ENCODE assay signal across 1 cellular context in the genomic region with DNA sequence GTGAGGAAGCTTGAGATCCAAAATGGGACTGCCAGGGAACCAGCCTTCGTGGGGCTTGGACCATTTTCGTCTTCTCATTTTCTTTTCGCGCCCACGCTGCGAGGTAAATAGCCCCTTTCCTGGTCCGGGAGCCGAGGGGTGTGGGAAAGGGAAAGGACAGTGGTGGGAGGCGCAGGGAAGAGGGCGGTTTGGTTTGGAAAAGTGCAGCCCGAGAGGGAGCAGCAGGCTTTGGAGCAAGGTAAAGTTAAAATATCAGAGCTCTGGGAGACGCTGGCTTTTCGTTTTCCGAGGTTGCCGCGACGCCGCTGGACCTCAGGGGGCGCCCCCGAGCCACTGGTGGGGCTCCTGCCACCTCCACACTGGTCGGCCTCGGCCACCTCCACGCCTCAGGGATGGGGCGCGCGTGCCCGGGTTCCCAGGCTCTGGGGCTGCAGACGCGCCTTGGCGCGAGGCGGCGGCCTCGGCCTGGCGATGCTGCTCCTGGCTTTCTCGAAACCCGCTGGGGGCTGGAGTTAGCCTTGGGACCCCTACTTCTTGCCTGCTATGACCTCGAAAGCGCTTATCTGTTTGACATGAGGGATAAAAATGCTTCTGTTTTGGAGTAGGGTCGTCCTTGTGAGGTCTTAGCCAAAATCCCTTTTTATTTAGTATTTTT.
TF ChIP-seq lines count a peak whose summit lies in the region.

No MANE protein-coding gene starts in this region.

TF ChIP-seq in H1, 55 proteins besides CTCF, POLR2A, EP300 and RAD21 (continued from another document):
- TF ChIP-seq SIN3A (conservative IDR thresholded peaks at IDR 0.05 in 1 of 2, IDR thresholded peaks at IDR 0.05 in 1 of 2; ENCODE audit: low read depth in 1 of 2, low read length in 2 of 2) (0 out of 4 replicates have a peak, but pooled peaks of 1 of the 2 experiments have one; percentile 47), CHD2 (IDR thresholded peaks at IDR 0.05; ENCODE audit: low read length) (no peak), ATF2 (IDR thresholded peaks at IDR 0.05; ENCODE audit: low read length) (0 out of 2 replicates have a peak, but pooled peaks have one; percentile 57), RXRA (IDR thresholded peaks at IDR 0.05; ENCODE audit: insufficient read depth, low read depth, low read length) (no peak), YY1 (IDR thresholded peaks at IDR 0.05; ENCODE audit: low read depth, low read length) (no peak), BACH1 (IDR thresholded peaks at IDR 0.05; ENCODE audit: low read length) (peak; percentile 88), MAX (IDR thresholded peaks at IDR 0.05) (peak; percentile 84), SIRT6 (IDR thresholded peaks at IDR 0.05; ENCODE audit: low read length) (no peak), HDAC2 (IDR thresholded peaks at IDR 0.05; ENCODE audit: borderline replicate concordance in 1 of 2, low read depth in 2 of 2, low read length in 2 of 2) (peak; percentile 97 to 98), KDM4A (IDR thresholded peaks at IDR 0.05; ENCODE audit: low read depth, low read length, severe bottlenecking) (no peak), JUND (IDR thresholded peaks at IDR 0.05; ENCODE audit: low read length) (peak; percentile 14; the same call in 1 of the 2 replicates), BCL11A (IDR thresholded peaks at IDR 0.05; ENCODE audit: low read depth in 2 of 2, low read length in 2 of 2) (no peak)
- TF ChIP-seq, protein P1, sequence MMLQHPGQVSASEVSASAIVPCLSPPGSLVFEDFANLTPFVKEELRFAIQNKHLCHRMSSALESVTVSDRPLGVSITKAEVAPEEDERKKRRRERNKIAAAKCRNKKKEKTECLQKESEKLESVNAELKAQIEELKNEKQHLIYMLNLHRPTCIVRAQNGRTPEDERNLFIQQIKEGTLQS (IDR thresholded peaks at IDR 0.05; ENCODE audit: insufficient read depth, low read depth, low read length), result no peak
TF ChIP-seq in H1: peak in this region for 8.
